Comparison of ENCODE assay signal across 15 cellular contexts in genomic region chr9:2086971-2087370, GRCh38.
DNase-seq lines count a peak whose midpoint lies in the region; ATAC-seq and TF ChIP-seq lines count a peak whose summit lies in the region.
"Had no signal": no experiment of that assay in that cellular context is flagged by ENCODE, and none has a peak within 500 bp of the region (broad histone marks: within the 10 kb centered on the region; RNA-seq: fewer than 3 reads in every experiment).

No MANE protein-coding gene starts in this region.

- TF ChIP-seq CTCF in GM06990 (IDR thresholded peaks at IDR 0.05; ENCODE audit: insufficient read depth, low read length, poor library complexity, severe bottlenecking) (no peak), foreskin keratinocyte (conservative IDR thresholded peaks at IDR 0.05) (no peak)

- ATAC-seq in GM18511 (IDR thresholded peaks at IDR 0.05; ENCODE audit: unreplicated experiment), result peak; percentile 64
- ATAC-seq in GM21529 (IDR thresholded peaks at IDR 0.05; ENCODE audit: unreplicated experiment), result peak; percentile 43
- ATAC-seq in HG03558 (IDR thresholded peaks at IDR 0.05; ENCODE audit: extremely low read depth, unreplicated experiment), result peak; percentile 51
- ATAC-seq in foreskin keratinocyte, result no peak

- no peaks in the 10 kb centered on the region for H3K27me3 ChIP-seq in GM06990 (replicated peaks; ENCODE audit: control insufficient read depth, insufficient read depth, low read length)
- no peaks in the 10 kb centered on the region for H3K27me3 ChIP-seq in foreskin keratinocyte
- H3K27me3 ChIP-seq: ovary, upper lobe of right lung had no signal

- DNase-seq in GM06990 (ENCODE audit: extremely low read depth, insufficient read length) (peak; percentile 6), ACHN (no peak), NCI-H526 treated with DMSO at 0.1 percent for 48 hours (lab: John Stamatoyannopoulos, UW) (no peak), foreskin keratinocyte (no peak), DMS 273 (lab: John Stamatoyannopoulos, UW; ENCODE audit: unreplicated experiment) (no peak)
- DNase-seq: activated naive CD8-positive, alpha-beta T cell treated with anti-CD3 and anti-CD28 coated beads, Interleukin-2, amount 10 ng/mL, durations not matched to agents 7 days and 5 days; effector CD8-positive, alpha-beta T cell; GF-D8; ovary; stimulated activated CD4-positive, alpha-beta T cell treated with anti-CD3 and anti-CD28 coated beads, Interleukin-4, amount 100 ng/mL, for 4 hours; upper lobe of right lung; WERI-Rb-1 had no signal

- H3K4me1 ChIP-seq in foreskin keratinocyte, result no peaks in the 10 kb centered on the region
- H3K4me1 ChIP-seq: upper lobe of right lung had no signal

- H3K27ac ChIP-seq in foreskin keratinocyte, result no peak overlapping the region
- H3K27ac ChIP-seq: ovary, upper lobe of right lung, WERI-Rb-1 had no signal

- in situ Hi-C loops in ACHN (cut with HindIII; ENCODE audit: low pct_ligation_motif_present, low pct_unique_long_range_greater_than_20kb, low sequenced_read_pairs), result no loop called here

- peaks cover 18% of the 10 kb centered on the region for H3K36me3 ChIP-seq in GM06990 (ENCODE audit: control insufficient read depth, insufficient read depth, low read length)
- H3K36me3 ChIP-seq: ovary had no signal

- no peak overlapping the region for H3K4me3 ChIP-seq in GM06990 (replicated peaks; ENCODE audit: low read depth, low read length)
- H3K4me3 ChIP-seq: ovary, upper lobe of right lung had no signal
